8 cellular contexts compared by ENCODE assay signal in the genomic region with DNA sequence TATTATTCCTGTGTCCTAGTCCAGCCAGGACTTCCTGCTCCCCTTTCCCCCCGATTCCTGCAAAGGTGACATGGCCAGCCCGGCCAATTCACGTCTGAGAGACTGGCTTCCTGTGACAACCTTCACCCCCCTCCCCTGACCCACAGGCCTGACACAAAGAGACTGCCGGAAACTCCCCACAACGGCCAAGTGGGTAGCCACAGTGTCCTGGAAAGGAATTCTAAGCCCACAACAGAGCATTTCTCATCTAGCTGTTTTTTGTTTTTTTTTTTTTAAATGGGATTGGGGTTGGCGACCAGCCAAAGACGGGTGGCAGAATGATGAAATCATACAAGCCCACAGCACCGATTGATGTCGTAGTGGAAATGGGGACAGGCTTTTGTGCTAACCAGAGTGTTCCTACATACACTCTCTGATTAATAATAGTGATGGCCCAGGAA. TPM values are rescaled to one million over a fixed set of nuclear protein-coding genes. Genes with fewer than 3 reads are reported as not detected.
DNase-seq lines count a peak whose midpoint lies in the region; ATAC-seq and TF ChIP-seq lines count a peak whose summit lies in the region.

No MANE protein-coding gene starts in this region.

- no peaks in the 10 kb centered on the region for H3K27me3 ChIP-seq in neural progenitor cell

- no peaks in the 10 kb centered on the region for H4K20me1 ChIP-seq in neural progenitor cell (ENCODE audit: low read depth)

- peaks cover 44% of the 10 kb centered on the region for H3K4me1 Mint-ChIP-seq in activated CD8-positive, alpha-beta memory T cell treated with anti-CD3 and anti-CD28 coated beads, Interleukin-2, amount 10 ng/mL, durations not matched to agents 7 days and 5 days
- H3K4me1 Mint-ChIP-seq in neural progenitor cell = peaks cover 27% of the 10 kb centered on the region

- H3K36me3 Mint-ChIP-seq in activated CD8-positive, alpha-beta memory T cell treated with anti-CD3 and anti-CD28 coated beads, Interleukin-2, amount 10 ng/mL, durations not matched to agents 7 days and 5 days = peaks cover 22% of the 10 kb centered on the region
- no peaks in the 10 kb centered on the region for H3K36me3 Mint-ChIP-seq in neural progenitor cell

- no peak overlapping the region for H3K4me3 Mint-ChIP-seq in activated CD8-positive, alpha-beta memory T cell treated with anti-CD3 and anti-CD28 coated beads, Interleukin-2, amount 10 ng/mL, durations not matched to agents 7 days and 5 days
- H3K4me3 Mint-ChIP-seq in neural progenitor cell = peak overlapping the region; percentile 50

- H3K4me1 ChIP-seq in neural progenitor cell = peaks cover 20% of the 10 kb centered on the region

- no peaks in the 10 kb centered on the region for H3K9me3 Mint-ChIP-seq in activated CD8-positive, alpha-beta memory T cell treated with anti-CD3 and anti-CD28 coated beads, Interleukin-2, amount 10 ng/mL, durations not matched to agents 7 days and 5 days (ENCODE audit: low read depth)
- no peaks in the 10 kb centered on the region for H3K9me3 Mint-ChIP-seq in neural progenitor cell

- H3K9me3 ChIP-seq in neural progenitor cell (ENCODE audit: low read depth) = no peaks in the 10 kb centered on the region

- peak overlapping the region; percentile 38 for H2AFZ ChIP-seq in neural progenitor cell (replicated peaks)

- peak; percentile 50 for DNase-seq in stimulated activated CD4-positive, alpha-beta T cell treated with anti-CD3 and anti-CD28 coated beads, Interleukin-15, amount 100 ng/mL, for 24 hours
- DNase-seq in stimulated activated CD4-positive, alpha-beta T cell treated with anti-CD3 and anti-CD28 coated beads, Interleukin-2, amount 100 ng/mL, for 48 hours = no peak
- DNase-seq in activated CD8-positive, alpha-beta memory T cell treated with anti-CD3 and anti-CD28 coated beads, Interleukin-2, amount 10 ng/mL, durations not matched to agents 7 days and 5 days = peak; percentile 63
- DNase-seq in fibroblast of gingiva (ENCODE audit: low read depth) = peak; percentile 76
- peak; percentile 57 for DNase-seq in neural progenitor cell (ENCODE audit: low spot score)
- DNase-seq in NCI-H2081 (lab: John Stamatoyannopoulos, UW) = no peak

- H3K4me3 ChIP-seq in neural progenitor cell = no peak overlapping the region

- no peak overlapping the region for H3K27ac ChIP-seq in neural progenitor cell

- H3K9ac ChIP-seq in neural progenitor cell = no peak overlapping the region

- no peaks in the 10 kb centered on the region for H3K36me3 ChIP-seq in neural progenitor cell

- peaks cover 8% of the 10 kb centered on the region for H3F3A ChIP-seq in neural progenitor cell (ENCODE audit: low read depth)

- CTCF ChIA-PET in activated CD8-positive, alpha-beta memory T cell treated with anti-CD3 and anti-CD28 coated beads, Interleukin-2, amount 10 ng/mL, durations not matched to agents 7 days and 5 days (lab: Charles Lee) = interaction anchor here (0.9 to 1.3 kb wide), 2 partner anchors 87 to 161 kb away, joined by 3 read pairs; no protein-coding TSS in a partner anchor

- H3K4me2 ChIP-seq in neural progenitor cell = no peak overlapping the region

- H3K79me2 ChIP-seq in neural progenitor cell (ENCODE audit: low read depth) = no peaks in the 10 kb centered on the region

- peak; percentile 22 for ATAC-seq in activated CD8-positive, alpha-beta memory T cell treated with anti-CD3 and anti-CD28 coated beads, Interleukin-2, amount 10 ng/mL, durations not matched to agents 7 days and 5 days
- ATAC-seq in GM21360 (IDR thresholded peaks at IDR 0.05; ENCODE audit: unreplicated experiment) (no peak), GM21447 (IDR thresholded peaks at IDR 0.05; ENCODE audit: unreplicated experiment) (no peak)

- TF ChIP-seq CTCF in neural progenitor cell (IDR thresholded peaks at IDR 0.05) = no peak

- peak overlapping the region; percentile 80 for H3K27ac Mint-ChIP-seq in activated CD8-positive, alpha-beta memory T cell treated with anti-CD3 and anti-CD28 coated beads, Interleukin-2, amount 10 ng/mL, durations not matched to agents 7 days and 5 days
- H3K27ac Mint-ChIP-seq in neural progenitor cell = peak overlapping the region; percentile 97

- peaks cover 12% of the 10 kb centered on the region for H3K27me3 Mint-ChIP-seq in activated CD8-positive, alpha-beta memory T cell treated with anti-CD3 and anti-CD28 coated beads, Interleukin-2, amount 10 ng/mL, durations not matched to agents 7 days and 5 days
- H3K27me3 Mint-ChIP-seq in neural progenitor cell (ENCODE audit: insufficient read depth, low read depth) = peaks cover 8% of the 10 kb centered on the region

RNA-seq across cellular contexts. Expression of gene XAF1, which starts 2.8 kb away (rescaled TPM):
- 100 to 1,000 TPM; 261 to 491 TPM for total RNA-seq in activated CD8-positive, alpha-beta memory T cell treated with anti-CD3 and anti-CD28 coated beads, Interleukin-2, amount 10 ng/mL, durations not matched to agents 7 days and 5 days
- total RNA-seq in neural progenitor cell (ENCODE audit: low replicate concordance) = not detected in 2 replicates

RNA-seq across cellular contexts. Expression of gene FBXO39, which starts 23.0 kb away (rescaled TPM):
- 1 to 10 TPM in 1 of 2 experiments, under 1 TPM in 1; 0.42 to 1.5 TPM for total RNA-seq in activated CD8-positive, alpha-beta memory T cell treated with anti-CD3 and anti-CD28 coated beads, Interleukin-2, amount 10 ng/mL, durations not matched to agents 7 days and 5 days
- not detected in 2 replicates for total RNA-seq in neural progenitor cell (ENCODE audit: low replicate concordance)

RNA-seq across cellular contexts. Expression of gene SLC13A5, which starts 39.9 kb away (rescaled TPM):
- total RNA-seq in activated CD8-positive, alpha-beta memory T cell treated with anti-CD3 and anti-CD28 coated beads, Interleukin-2, amount 10 ng/mL, durations not matched to agents 7 days and 5 days = not detected
- total RNA-seq in neural progenitor cell (ENCODE audit: low replicate concordance) = 0.31 TPM in 1 of 2 replicates, not detected in the other

Comparison
In these comparisons a context has a peak if more than half of its experiments do, and no peak if none do; other contexts are left out.
1. DNase-seq: peak in stimulated activated CD4-positive, alpha-beta T cell treated with anti-CD3 and anti-CD28 coated beads, Interleukin-15, amount 100 ng/mL, for 24 hours (single experiment), activated CD8-positive, alpha-beta memory T cell treated with anti-CD3 and anti-CD28 coated beads, Interleukin-2, amount 10 ng/mL, durations not matched to agents 7 days and 5 days (single experiment), fibroblast of gingiva (single experiment) and neural progenitor cell (single experiment); none in stimulated activated CD4-positive, alpha-beta T cell treated with anti-CD3 and anti-CD28 coated beads, Interleukin-2, amount 100 ng/mL, for 48 hours (0 of 2) and NCI-H2081 (0 of 2).
2. RNA of gene XAF1, which starts 2.8 kb away (total RNA-seq): 261 to 491 TPM in activated CD8-positive, alpha-beta memory T cell treated with anti-CD3 and anti-CD28 coated beads, Interleukin-2, amount 10 ng/mL, durations not matched to agents 7 days and 5 days; not detected in neural progenitor cell; every median in the first group is over 100 times any median in the second.